8 cellular contexts compared by ENCODE assay signal in the genomic region with DNA sequence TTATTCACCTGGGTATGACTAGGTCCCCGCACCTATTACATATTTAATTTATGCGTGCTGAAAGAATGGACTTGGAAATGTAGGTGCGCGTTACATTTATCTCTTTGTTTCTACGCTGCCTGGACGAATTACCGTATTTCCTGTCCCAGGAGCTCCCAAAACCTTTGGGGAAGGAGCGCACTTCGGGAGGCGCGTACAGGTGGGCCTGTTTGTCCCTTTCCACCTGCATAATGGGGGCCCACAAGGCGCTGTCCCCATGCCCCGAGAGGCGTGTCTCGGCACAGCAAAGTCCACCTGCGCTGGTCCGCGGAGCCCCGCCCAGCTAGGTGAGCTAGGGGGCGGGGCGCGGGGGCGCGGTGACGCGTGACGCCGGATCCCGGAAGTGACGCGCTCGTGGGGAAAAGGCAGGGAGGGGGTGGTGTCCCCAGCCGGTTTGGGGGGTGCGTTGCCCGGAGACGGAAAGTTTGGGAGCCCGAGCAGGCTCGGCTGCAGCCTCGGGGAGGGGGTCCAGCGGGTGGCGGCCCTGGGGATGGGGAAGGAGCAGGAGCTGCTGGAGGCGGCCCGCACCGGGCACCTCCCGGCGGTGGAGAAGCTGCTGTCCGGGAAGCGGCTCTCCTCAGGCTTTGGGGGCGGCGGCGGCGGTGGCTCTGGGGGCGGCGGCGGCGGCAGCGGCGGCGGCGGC. TPM values are rescaled to one million over a fixed set of nuclear protein-coding genes. Genes with fewer than 3 reads are reported as not detected.
DNase-seq lines count a peak whose midpoint lies in the region; ATAC-seq and TF ChIP-seq lines count a peak whose summit lies in the region.

A gene with protein sequence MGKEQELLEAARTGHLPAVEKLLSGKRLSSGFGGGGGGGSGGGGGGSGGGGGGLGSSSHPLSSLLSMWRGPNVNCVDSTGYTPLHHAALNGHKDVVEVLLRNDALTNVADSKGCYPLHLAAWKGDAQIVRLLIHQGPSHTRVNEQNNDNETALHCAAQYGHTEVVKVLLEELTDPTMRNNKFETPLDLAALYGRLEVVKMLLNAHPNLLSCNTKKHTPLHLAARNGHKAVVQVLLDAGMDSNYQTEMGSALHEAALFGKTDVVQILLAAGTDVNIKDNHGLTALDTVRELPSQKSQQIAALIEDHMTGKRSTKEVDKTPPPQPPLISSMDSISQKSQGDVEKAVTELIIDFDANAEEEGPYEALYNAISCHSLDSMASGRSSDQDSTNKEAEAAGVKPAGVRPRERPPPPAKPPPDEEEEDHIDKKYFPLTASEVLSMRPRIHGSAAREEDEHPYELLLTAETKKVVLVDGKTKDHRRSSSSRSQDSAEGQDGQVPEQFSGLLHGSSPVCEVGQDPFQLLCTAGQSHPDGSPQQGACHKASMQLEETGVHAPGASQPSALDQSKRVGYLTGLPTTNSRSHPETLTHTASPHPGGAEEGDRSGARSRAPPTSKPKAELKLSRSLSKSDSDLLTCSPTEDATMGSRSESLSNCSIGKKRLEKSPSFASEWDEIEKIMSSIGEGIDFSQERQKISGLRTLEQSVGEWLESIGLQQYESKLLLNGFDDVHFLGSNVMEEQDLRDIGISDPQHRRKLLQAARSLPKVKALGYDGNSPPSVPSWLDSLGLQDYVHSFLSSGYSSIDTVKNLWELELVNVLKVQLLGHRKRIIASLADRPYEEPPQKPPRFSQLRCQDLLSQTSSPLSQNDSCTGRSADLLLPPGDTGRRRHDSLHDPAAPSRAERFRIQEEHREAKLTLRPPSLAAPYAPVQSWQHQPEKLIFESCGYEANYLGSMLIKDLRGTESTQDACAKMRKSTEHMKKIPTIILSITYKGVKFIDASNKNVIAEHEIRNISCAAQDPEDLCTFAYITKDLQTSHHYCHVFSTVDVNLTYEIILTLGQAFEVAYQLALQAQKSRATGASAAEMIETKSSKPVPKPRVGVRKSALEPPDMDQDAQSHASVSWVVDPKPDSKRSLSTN (plus strand): TSS at position 382 of the 682 bp plus-strand sequence. CDS start 148 bp downstream, at position 530.

- peak within 1 kb of the TSS; percentile 100 for H3K4me3 Mint-ChIP-seq in activated CD4-positive, alpha-beta T cell treated with anti-CD3 and anti-CD28 coated beads for 36 hours

- peak within 1 kb of the TSS; percentile 91 for H3K4me3 ChIP-seq in choroid plexus epithelial cell (ENCODE audit: low read depth, low read length)

- H3K27ac Mint-ChIP-seq in activated CD4-positive, alpha-beta T cell treated with anti-CD3 and anti-CD28 coated beads for 36 hours = peak within 1 kb of the TSS; percentile 100

- H3K27me3 Mint-ChIP-seq in activated CD4-positive, alpha-beta T cell treated with anti-CD3 and anti-CD28 coated beads for 36 hours = no peaks in the 10 kb centered on the region

- H3K36me3 Mint-ChIP-seq in activated CD4-positive, alpha-beta T cell treated with anti-CD3 and anti-CD28 coated beads for 36 hours (ENCODE audit: low read depth) = peaks cover 20% of the 10 kb centered on the region

- DNase-seq in GM03348 (ENCODE audit: low spot score) = peak; percentile 92
- peak; percentile 89 for DNase-seq in NCI-H2227 (lab: John Stamatoyannopoulos, UW; ENCODE audit: unreplicated experiment)
- peak; percentile 93 for DNase-seq in activated CD4-positive, alpha-beta T cell treated with anti-CD3 and anti-CD28 coated beads for 36 hours
- no peak for DNase-seq in choroid plexus epithelial cell (ENCODE audit: low read depth)
- DNase-seq in left kidney (ENCODE audit: low read depth, low spot score) = peak; percentile 94
- DNase-seq in stimulated activated CD4-positive, alpha-beta T cell treated with anti-CD3 and anti-CD28 coated beads, Interleukin-1b, Interleukin-23, amount 100 ng/mL, for 4 hours (ENCODE audit: low read depth in 2 of 2) = peak; percentile 91 to 93

- H3K4me1 Mint-ChIP-seq in activated CD4-positive, alpha-beta T cell treated with anti-CD3 and anti-CD28 coated beads for 36 hours = peaks cover 37% of the 10 kb centered on the region

- POLR2A ChIA-PET in activated CD4-positive, alpha-beta T cell treated with anti-CD3 and anti-CD28 coated beads for 36 hours (lab: Charles Lee) = interaction anchor here (0.6 to 2.5 kb wide), 7 partner anchors 12 to 370 kb away, joined by 3 to 10 read pairs (median 4); a partner anchor contains a TSS

- ATAC-seq in HG02884 (IDR thresholded peaks at IDR 0.05; ENCODE audit: unreplicated experiment) = peak; percentile 56
- peak; percentile 68 for ATAC-seq in activated CD4-positive, alpha-beta T cell treated with anti-CD3 and anti-CD28 coated beads for 36 hours
- ATAC-seq in GM18858 (IDR thresholded peaks at IDR 0.05; ENCODE audit: unreplicated experiment) = no peak

- intact Hi-C loops in activated CD4-positive, alpha-beta T cell treated with anti-CD3 and anti-CD28 coated beads for 36 hours (cut with DNase I, micrococcal nuclease) = loop anchor here (1.0 to 10.0 kb wide), 16 partner anchors 23 to 652 kb away; a partner anchor contains a TSS

- peaks cover 3% of the 10 kb centered on the region for H3K9me3 Mint-ChIP-seq in activated CD4-positive, alpha-beta T cell treated with anti-CD3 and anti-CD28 coated beads for 36 hours (ENCODE audit: low read depth)

- CTCF ChIA-PET in activated CD4-positive, alpha-beta T cell treated with anti-CD3 and anti-CD28 coated beads for 36 hours (lab: Charles Lee) = interaction anchor here (0.6 to 1.2 kb wide), 5 partner anchors 9 to 151 kb away, joined by 3 to 7 read pairs (median 3); no protein-coding TSS in a partner anchor

- no peak for TF ChIP-seq CTCF in choroid plexus epithelial cell (conservative IDR thresholded peaks at IDR 0.05; ENCODE audit: low read depth, low read length)

RNA-seq across cellular contexts. Expression of the gene that starts here (rescaled TPM):
- total RNA-seq in activated CD4-positive, alpha-beta T cell treated with anti-CD3 and anti-CD28 coated beads for 36 hours = 1 to 10 TPM; 7.4 to 9.1 TPM
